Comparison of ENCODE assay signal across 26 cellular contexts in genomic region chr4:142818476-142818875, GRCh38. TPM values are rescaled to one million over a fixed set of nuclear protein-coding genes. Genes with fewer than 3 reads are reported as not detected.
DNase-seq lines count a peak whose midpoint lies in the region; TF ChIP-seq lines count a peak whose summit lies in the region.
"Had no signal": no experiment of that assay in that cellular context is flagged by ENCODE, and none has a peak within 500 bp of the region (broad histone marks: within the 10 kb centered on the region; RNA-seq: fewer than 3 reads in every experiment).

No MANE protein-coding gene starts in this region.

- no peaks in the 10 kb centered on the region for H3K79me2 ChIP-seq in smooth muscle cell (ENCODE audit: low read depth)

- DNase-seq in EL (peak; percentile 3), M059J (ENCODE audit: low read depth) (peak; percentile 11), coronary artery (ENCODE audit: low spot score) (no peak), smooth muscle cell (lab: John Stamatoyannopoulos, UW; ENCODE audit: unreplicated experiment) (no peak), NCI-H1694 treated with DMSO at 0.1 percent for 48 hours (lab: John Stamatoyannopoulos, UW) (no peak), HAP-1 (ENCODE audit: low spot score in 2 of 2) (no peak), AG20443 (ENCODE audit: low spot score) (no peak), NCI-H524 treated with DMSO at 0.1 percent for 48 hours (lab: John Stamatoyannopoulos, UW) (no peak)
- DNase-seq: activated B cell treated with CpG ODN at 0.5 μM for 24 hours; activated CD4-positive, alpha-beta memory T cell treated with anti-CD3 and anti-CD28 coated beads for 36 hours; activated naive CD8-positive, alpha-beta T cell treated with anti-CD3 and anti-CD28 coated beads for 36 hours; body of pancreas; CD4-positive, CD25-positive, alpha-beta regulatory T cell; effector CD8-positive, alpha-beta T cell; foreskin melanocyte; GF-D8; GOT3; left cardiac atrium; naive B cell; NCI-H1105 treated with DMSO at 0.1 percent for 48 hours; NCI-H2029 treated with DMSO at 0.1 percent for 48 hours; NCI-H2227 treated with DMSO at 0.1 percent for 48 hours; occipital lobe; small intestine; stimulated activated CD4-positive, alpha-beta T cell treated with anti-CD3 and anti-CD28 coated beads, Interleukin-4, amount 100 ng/mL, for 1 hour had no signal

- no peaks in the 10 kb centered on the region for H3F3A ChIP-seq in smooth muscle cell (ENCODE audit: low read depth)

- in situ Hi-C loops in HAP-1 (cut with MboI; ENCODE audit: low sequenced_read_pairs), result no loop called here

- 65% methylated on average over 4 of the region's 4 CpGs for WGBS in smooth muscle cell (ENCODE audit: low lambda C conversion rate)

- H3K27me3 ChIP-seq in smooth muscle cell (ENCODE audit: low read depth) (peaks cover 12% of the 10 kb centered on the region), HAP-1 (ENCODE audit: low read depth) (no peaks in the 10 kb centered on the region)
- H3K27me3 ChIP-seq: body of pancreas, suprapubic skin had no signal

- H3K4me1 ChIP-seq in smooth muscle cell (ENCODE audit: low read depth) (peaks cover 8% of the 10 kb centered on the region), HAP-1 (no peaks in the 10 kb centered on the region)
- H3K4me1 ChIP-seq: body of pancreas had no signal

- H3K4me2 ChIP-seq in smooth muscle cell, result peak overlapping the region; percentile 79

- no peak for TF ChIP-seq CTCF in coronary artery (IDR thresholded peaks at IDR 0.05)
- TF ChIP-seq CTCF in smooth muscle cell (IDR thresholded peaks at IDR 0.05; ENCODE audit: borderline replicate concordance, insufficient read depth, poor library complexity, severe bottlenecking), result no peak

- H3K9ac ChIP-seq in smooth muscle cell (ENCODE audit: low read depth), result no peak overlapping the region

- H3K4me3 ChIP-seq in coronary artery, result no peak overlapping the region
- no peak overlapping the region for H3K4me3 ChIP-seq in smooth muscle cell
- no peak overlapping the region for H3K4me3 ChIP-seq in HAP-1
- H3K4me3 ChIP-seq: body of pancreas, suprapubic skin had no signal

- H3K36me3 ChIP-seq in smooth muscle cell (ENCODE audit: low read depth) (no peaks in the 10 kb centered on the region), HAP-1 (replicated peaks) (no peaks in the 10 kb centered on the region)
- H3K36me3 ChIP-seq: suprapubic skin had no signal

- H2AFZ ChIP-seq in smooth muscle cell (ENCODE audit: low read depth), result no peak overlapping the region

- no peaks in the 10 kb centered on the region for H3K9me3 ChIP-seq in smooth muscle cell (replicated peaks; ENCODE audit: low read depth)
- no peaks in the 10 kb centered on the region for H3K9me3 ChIP-seq in HAP-1
- H3K9me3 ChIP-seq: body of pancreas, suprapubic skin had no signal

- H3K27ac ChIP-seq in coronary artery, result peak overlapping the region; percentile 6 to 53
- peak overlapping the region; percentile 73 for H3K27ac ChIP-seq in smooth muscle cell (ENCODE audit: low read depth)
- H3K27ac ChIP-seq: suprapubic skin had no signal

- H4K20me1 ChIP-seq in smooth muscle cell (ENCODE audit: low read depth), result no peaks in the 10 kb centered on the region

RNA-seq across cellular contexts. Expression of gene INPP4B, which starts 27.6 kb away (rescaled TPM):
- total RNA-seq in M059J (2014; rRNA removed; shearing (Covaris generic)), result 13.1 and 16.1 TPM in 2 replicates
- total RNA-seq in smooth muscle cell, result 10.9 and 14.6 TPM in 2 replicates
- 2.0 and 6.9 TPM in 2 replicates for polyA plus RNA-seq in smooth muscle cell

Comparison
In these comparisons a context has a peak if more than half of its experiments do, and no peak if none do; other contexts are left out.
1. DNase-seq: peak in EL (single experiment) and M059J (single experiment); none in coronary artery (single experiment), smooth muscle cell (single experiment), NCI-H1694 treated with DMSO at 0.1 percent for 48 hours (single experiment), HAP-1 (0 of 2), AG20443 (single experiment) and NCI-H524 treated with DMSO at 0.1 percent for 48 hours (single experiment).